Comparison of ENCODE assay signal across 8 cellular contexts in the genomic region with DNA sequence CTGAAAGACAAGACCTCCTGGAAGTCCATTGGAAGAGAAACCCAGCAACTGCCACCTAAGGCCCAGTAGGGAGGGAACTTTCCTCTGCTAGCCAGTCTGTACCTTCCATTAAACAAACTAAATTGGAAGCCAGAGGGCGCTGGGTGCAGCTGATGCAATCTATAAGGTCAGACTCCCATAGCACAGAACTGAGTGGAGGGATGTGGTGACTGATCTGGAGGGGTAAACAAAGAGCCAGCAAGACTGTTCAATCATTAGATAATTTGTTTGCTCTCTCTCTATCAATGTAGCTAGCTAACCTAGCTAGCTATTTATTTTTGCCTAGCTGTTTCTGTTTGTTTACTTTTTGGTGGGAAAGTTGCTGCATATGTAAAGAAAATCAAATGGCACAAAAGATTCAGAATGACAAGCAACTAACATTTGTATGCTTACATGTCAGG.
A peak's percentile ranks its signal among the peaks of the same experiment; 100 is the strongest.
DNase-seq lines count a peak whose midpoint lies in the region; ATAC-seq and TF ChIP-seq lines count a peak whose summit lies in the region.

No MANE protein-coding gene starts in this region.

- no peaks in the 10 kb centered on the region for H3K9me3 ChIP-seq in smooth muscle cell (replicated peaks; ENCODE audit: low read depth)

- peaks cover 9% of the 10 kb centered on the region for H3F3A ChIP-seq in smooth muscle cell (ENCODE audit: low read depth)

- no peak overlapping the region for H3K9ac ChIP-seq in smooth muscle cell (ENCODE audit: low read depth)

- TF ChIP-seq CTCF in fibroblast of villous mesenchyme (IDR thresholded peaks at IDR 0.05; ENCODE audit: insufficient read depth, low read depth, low read length) (peak; percentile 65), smooth muscle cell (IDR thresholded peaks at IDR 0.05; ENCODE audit: borderline replicate concordance, insufficient read depth, poor library complexity, severe bottlenecking) (peak; percentile 41)

- no peaks in the 10 kb centered on the region for H3K79me2 ChIP-seq in smooth muscle cell (ENCODE audit: low read depth)

- 10% methylated on average over 1 of the region's 1 CpG for WGBS in smooth muscle cell (ENCODE audit: low lambda C conversion rate)

- H3K27ac ChIP-seq in smooth muscle cell (ENCODE audit: low read depth), result no peak overlapping the region

- H4K20me1 ChIP-seq in smooth muscle cell (ENCODE audit: low read depth), result no peaks in the 10 kb centered on the region

- H3K4me2 ChIP-seq in smooth muscle cell, result no peak overlapping the region

- ATAC-seq in GM21619 (IDR thresholded peaks at IDR 0.05; ENCODE audit: unreplicated experiment), result peak; percentile 68

- H2AFZ ChIP-seq in smooth muscle cell (ENCODE audit: low read depth), result peak overlapping the region; percentile 87

- H3K4me3 ChIP-seq in fibroblast of villous mesenchyme (ENCODE audit: low read depth, low read length), result no peak overlapping the region
- H3K4me3 ChIP-seq in smooth muscle cell, result no peak overlapping the region

- H3K27me3 ChIP-seq in smooth muscle cell (ENCODE audit: low read depth), result no peaks in the 10 kb centered on the region

- peak; percentile 52 for DNase-seq in DMS153 treated with DMSO at 0.1 percent for 48 hours (lab: John Stamatoyannopoulos, UW; ENCODE audit: unreplicated experiment)
- peak; percentile 24 to 69 for DNase-seq in NCI-H1930 (lab: John Stamatoyannopoulos, UW)
- DNase-seq in activated CD4-positive, alpha-beta T cell treated with anti-CD3 and anti-CD28 coated beads, Interleukin-2, amount 50 U/mL, for 4 hours, result peak; percentile 7 to 15
- peak; percentile 67 for DNase-seq in fibroblast of villous mesenchyme (ENCODE audit: low read depth)
- no peak for DNase-seq in smooth muscle cell (lab: John Stamatoyannopoulos, UW; ENCODE audit: unreplicated experiment)
- DNase-seq in NCI-H1092 (lab: John Stamatoyannopoulos, UW), result no peak
- DNase-seq in NCI-H1105 treated with DMSO at 0.1 percent for 48 hours (lab: John Stamatoyannopoulos, UW), result no peak

- no peaks in the 10 kb centered on the region for H3K4me1 ChIP-seq in smooth muscle cell (ENCODE audit: low read depth)

- H3K36me3 ChIP-seq in smooth muscle cell (ENCODE audit: low read depth), result no peaks in the 10 kb centered on the region

Comparison
In these comparisons a context has a peak if more than half of its experiments do, and no peak if none do; other contexts are left out.
1. DNase-seq: peak in DMS153 treated with DMSO at 0.1 percent for 48 hours (single experiment), NCI-H1930 (2 of 2), activated CD4-positive, alpha-beta T cell treated with anti-CD3 and anti-CD28 coated beads, Interleukin-2, amount 50 U/mL, for 4 hours (2 of 2) and fibroblast of villous mesenchyme (single experiment); none in smooth muscle cell (single experiment), NCI-H1092 (single experiment) and NCI-H1105 treated with DMSO at 0.1 percent for 48 hours (single experiment).